Comparison of ENCODE assay signal across 8 cellular contexts in the genomic region with DNA sequence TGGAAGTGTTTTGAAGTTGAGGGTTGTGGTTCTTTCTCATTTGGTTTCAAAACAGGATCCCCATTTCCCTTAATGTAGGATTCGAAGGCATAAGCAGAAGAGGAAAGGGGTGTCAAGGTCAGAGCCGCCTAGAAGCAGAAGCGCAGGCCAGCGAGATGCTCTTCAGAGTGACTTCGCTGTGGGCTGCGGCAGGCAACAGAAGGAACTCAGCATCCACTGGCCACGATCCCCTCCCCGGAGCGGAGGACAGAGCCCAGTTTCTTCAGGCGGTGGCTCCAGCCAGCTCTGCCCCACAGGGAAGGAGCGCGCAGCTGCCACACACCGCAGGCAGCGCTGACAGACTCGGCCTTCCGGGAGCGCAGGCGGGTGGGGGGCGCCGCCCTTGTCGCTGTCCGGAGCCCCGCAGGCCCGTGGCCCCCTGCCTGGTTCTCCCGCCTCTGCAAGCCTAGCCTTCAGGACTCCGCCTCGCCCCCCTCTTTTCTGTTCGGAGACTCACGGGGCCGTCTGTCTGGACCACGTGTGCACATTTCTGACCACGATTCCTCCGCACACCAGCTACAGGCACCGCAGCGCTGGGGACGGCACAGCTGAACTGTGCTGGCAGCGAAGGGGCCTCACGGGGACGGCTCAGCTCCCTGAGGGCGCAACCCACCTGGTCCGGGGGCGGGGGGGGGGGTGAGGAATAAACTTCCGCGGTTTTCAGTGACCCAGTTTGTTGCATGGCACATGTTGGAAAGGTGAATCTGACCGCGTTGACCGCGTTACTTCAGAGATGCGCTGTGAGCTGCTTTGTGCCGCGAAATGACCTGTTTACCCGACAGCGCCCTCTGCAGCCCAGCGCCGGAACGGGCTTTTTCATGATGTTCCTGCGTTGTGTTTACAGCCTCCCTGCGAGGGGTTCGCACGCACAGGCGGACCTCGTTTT. TPM values are rescaled to one million over a fixed set of nuclear protein-coding genes. Genes with fewer than 3 reads are reported as not detected.
DNase-seq lines count a peak whose midpoint lies in the region; ATAC-seq and TF ChIP-seq lines count a peak whose summit lies in the region.

No MANE protein-coding gene starts in this region.

- H3K4me3 Mint-ChIP-seq in progenitor cell of endocrine pancreas (ENCODE audit: low read depth) (peak overlapping the region; percentile 66), type B pancreatic cell (peak overlapping the region; percentile 83)

- H3K27ac Mint-ChIP-seq in progenitor cell of endocrine pancreas = peak overlapping the region; percentile 95
- H3K27ac Mint-ChIP-seq in type B pancreatic cell = no peak overlapping the region

- H4K20me1 ChIP-seq in BLaER1 = peaks cover 6% of the 10 kb centered on the region; the same call in 1 of the 2 replicates

- peak; percentile 62 for ATAC-seq in HG03571 (IDR thresholded peaks at IDR 0.05; ENCODE audit: unreplicated experiment)

- CTCF ChIA-PET in RWPE1 (lab: Yijun Ruan, JAX) = interaction anchor here (0.6 to 1.2 kb wide), 9 partner anchors 19 to 505 kb away, joined by 3 to 6 read pairs (median 4); no protein-coding TSS in a partner anchor

- peak overlapping the region; percentile 97 for H3K4me2 ChIP-seq in BLaER1

- H3K27ac ChIP-seq in BLaER1 (peak overlapping the region; percentile 69), RWPE1 (no peak overlapping the region), cardiac muscle cell (no peak overlapping the region)

- peak; percentile 25 for DNase-seq in GM19240 (ENCODE audit: insufficient read length, low spot score)
- DNase-seq in RWPE1 (ENCODE audit: low spot score) = peak; percentile 41
- peak; percentile 91 for DNase-seq in activated naive CD4-positive, alpha-beta T cell treated with Interleukin-2 at 50 U/mL for 16 hours
- peak; percentile 65 to 78 for DNase-seq in cardiac muscle cell (ENCODE audit: low read depth in 1 of 2, low spot score in 1 of 2)
- DNase-seq in progenitor cell of endocrine pancreas (ENCODE audit: low spot score, unreplicated experiment) = peak; percentile 80
- peak; percentile 90 for DNase-seq in type B pancreatic cell (ENCODE audit: extremely low spot score, unreplicated experiment)

- TF ChIP-seq CTCF in RWPE1 (conservative IDR thresholded peaks at IDR 0.05; ENCODE audit: low read depth) (peak; percentile 60), cardiac muscle cell (IDR thresholded peaks at IDR 0.05; ENCODE audit: low read depth, low read length) (peak; percentile 85), progenitor cell of endocrine pancreas (IDR thresholded peaks at IDR 0.05; ENCODE audit: unreplicated experiment) (peak; percentile 82), type B pancreatic cell (conservative IDR thresholded peaks at IDR 0.05) (peak; percentile 94)

- H3K9me3 ChIP-seq in BLaER1 (peaks cover 15% of the 10 kb centered on the region), cardiac muscle cell (ENCODE audit: low read depth) (no peaks in the 10 kb centered on the region)

- peak overlapping the region; percentile 64 for H3K9ac ChIP-seq in BLaER1

- H3K4me3 ChIP-seq in BLaER1 = peak overlapping the region; percentile 66
- peak overlapping the region; percentile 29 for H3K4me3 ChIP-seq in cardiac muscle cell

- H3K27me3 Mint-ChIP-seq in progenitor cell of endocrine pancreas (peaks cover 6% of the 10 kb centered on the region), type B pancreatic cell (peaks cover 42% of the 10 kb centered on the region)

- POLR2A ChIA-PET in RWPE1 (lab: Yijun Ruan, JAX; ENCODE audit: low non-redundant PET) = no interaction called here

- H3K27me3 ChIP-seq in BLaER1 (peaks cover 23% of the 10 kb centered on the region), cardiac muscle cell (peaks cover 16% of the 10 kb centered on the region)

- H3K36me3 Mint-ChIP-seq in progenitor cell of endocrine pancreas (ENCODE audit: insufficient read depth) (peaks cover 11% of the 10 kb centered on the region), type B pancreatic cell (no peaks in the 10 kb centered on the region)

- H3K36me3 ChIP-seq in BLaER1 (no peaks in the 10 kb centered on the region; the same call in 1 of the 2 replicates), cardiac muscle cell (no peaks in the 10 kb centered on the region)

- peaks cover 22% of the 10 kb centered on the region for H3K9me3 Mint-ChIP-seq in progenitor cell of endocrine pancreas (ENCODE audit: low read depth)
- peaks cover 7% of the 10 kb centered on the region for H3K9me3 Mint-ChIP-seq in type B pancreatic cell

- peaks cover 55% of the 10 kb centered on the region for H3K4me1 ChIP-seq in BLaER1
- H3K4me1 ChIP-seq in cardiac muscle cell (ENCODE audit: low read depth) = no peaks in the 10 kb centered on the region

- H3K4me1 Mint-ChIP-seq in progenitor cell of endocrine pancreas (ENCODE audit: low read depth) = peaks cover 22% of the 10 kb centered on the region
- peaks cover 16% of the 10 kb centered on the region for H3K4me1 Mint-ChIP-seq in type B pancreatic cell (ENCODE audit: unreplicated experiment)

RNA-seq across cellular contexts. Expression of a gene that starts 26.1 kb away (rescaled TPM):
- total RNA-seq in cardiac muscle cell (not detected in 2 replicates), progenitor cell of endocrine pancreas (not detected in 2 replicates), type B pancreatic cell (ENCODE audit: low replicate concordance) (not detected in 2 replicates)
- polyA plus RNA-seq in cardiac muscle cell = 0.55 TPM in 1 of 2 replicates, not detected in the other

RNA-seq across cellular contexts. Expression of a gene that starts 59.9 kb away (rescaled TPM):
- not detected in 2 replicates for total RNA-seq in cardiac muscle cell
- polyA plus RNA-seq in cardiac muscle cell = not detected in 2 replicates
- total RNA-seq in progenitor cell of endocrine pancreas = 8.1 and 12.8 TPM in 2 replicates
- total RNA-seq in type B pancreatic cell (ENCODE audit: low replicate concordance) = 3.7 and 11.2 TPM in 2 replicates

Comparison
In these comparisons a context has a peak if more than half of its experiments do, and no peak if none do; other contexts are left out.
1. DNase-seq: peak in every context shown above with its lines; median percentile 91 in activated naive CD4-positive, alpha-beta T cell treated with Interleukin-2 at 50 U/mL for 16 hours; 90 in type B pancreatic cell; 80 in progenitor cell of endocrine pancreas; 72 in cardiac muscle cell; 41 in RWPE1; 25 in GM19240.